Comparison of ENCODE assay signal across 21 cellular contexts in genomic region chr3:64763980-64764379, GRCh38.
DNase-seq lines count a peak whose midpoint lies in the region; ATAC-seq, FAIRE-seq and TF ChIP-seq lines count a peak whose summit lies in the region.
"Had no signal": no experiment of that assay in that cellular context is flagged by ENCODE, and none has a peak within 500 bp of the region (broad histone marks: within the 10 kb centered on the region; RNA-seq: fewer than 3 reads in every experiment).

No MANE protein-coding gene starts in this region.

- H3K27me3 ChIP-seq in bronchial epithelial cell (ENCODE audit: control insufficient read depth, insufficient read depth, low read length), result no peaks in the 10 kb centered on the region
- H3K27me3 ChIP-seq in keratinocyte (ENCODE audit: control insufficient read depth, extremely low read depth, insufficient read depth, low read length), result no peaks in the 10 kb centered on the region
- no peaks in the 10 kb centered on the region for H3K27me3 ChIP-seq in small intestine (ENCODE audit: control insufficient read depth in 2 of 2, insufficient read depth in 2 of 2, low read length in 2 of 2)
- no peaks in the 10 kb centered on the region for H3K27me3 ChIP-seq in upper lobe of right lung
- H3K27me3 ChIP-seq: BE2C, SJCRH30 had no signal

- no peaks in the 10 kb centered on the region for H3K36me3 Mint-ChIP-seq in activated CD4-positive, alpha-beta T cell treated with anti-CD3 and anti-CD28 coated beads for 36 hours (ENCODE audit: low read depth)

- POLR2A ChIA-PET in activated CD4-positive, alpha-beta T cell treated with anti-CD3 and anti-CD28 coated beads for 36 hours (lab: Charles Lee), result no interaction called here

- no peak overlapping the region for H2AFZ ChIP-seq in keratinocyte (ENCODE audit: control insufficient read depth, low read length)

- H3K9me1 ChIP-seq in keratinocyte (ENCODE audit: control insufficient read depth, extremely low read depth, insufficient read depth, low read length), result no peaks in the 10 kb centered on the region

- peaks cover 2% of the 10 kb centered on the region for H3K27me3 Mint-ChIP-seq in activated CD4-positive, alpha-beta T cell treated with anti-CD3 and anti-CD28 coated beads for 36 hours
- H3K27me3 Mint-ChIP-seq: CD4-positive, alpha-beta T cell had no signal

- H3K4me3 Mint-ChIP-seq in activated CD4-positive, alpha-beta T cell treated with anti-CD3 and anti-CD28 coated beads for 36 hours, result no peak overlapping the region
- H3K4me3 Mint-ChIP-seq: CD4-positive, alpha-beta T cell; HFFc6 had no signal

- H3K79me2 ChIP-seq in keratinocyte (ENCODE audit: control insufficient read depth, insufficient read depth, low read length), result no peaks in the 10 kb centered on the region

- H3K4me1 Mint-ChIP-seq in activated CD4-positive, alpha-beta T cell treated with anti-CD3 and anti-CD28 coated beads for 36 hours, result no peaks in the 10 kb centered on the region

- H3K36me3 ChIP-seq in bronchial epithelial cell (ENCODE audit: control insufficient read depth, insufficient read depth, low read length) (no peaks in the 10 kb centered on the region), keratinocyte (ENCODE audit: control insufficient read depth in 2 of 2, extremely low read depth in 1 of 2, insufficient read depth in 2 of 2, low read length in 2 of 2) (no peaks in the 10 kb centered on the region), small intestine (ENCODE audit: control insufficient read depth in 2 of 2, insufficient read depth in 2 of 2, low read length in 2 of 2) (no peaks in the 10 kb centered on the region), upper lobe of right lung (no peaks in the 10 kb centered on the region)
- H3K36me3 ChIP-seq: BE2C, SJCRH30 had no signal

- no peak for FAIRE-seq in bronchial epithelial cell (lab: Jason Lieb, UNC)
- no peak for FAIRE-seq in keratinocyte (lab: Jason Lieb, UNC)
- no peak for FAIRE-seq in small intestine (lab: Jason Lieb, UNC)
- FAIRE-seq: GM12891 had no signal

- no peak overlapping the region for H3K27ac ChIP-seq in keratinocyte (ENCODE audit: control insufficient read depth, insufficient read depth, low read length)
- no peak overlapping the region for H3K27ac ChIP-seq in small intestine (ENCODE audit: low read depth in 1 of 2, low read length in 1 of 2)
- H3K27ac ChIP-seq in upper lobe of right lung, result no peak overlapping the region
- H3K27ac ChIP-seq: 22Rv1, HL-60, SJCRH30 had no signal

- H3K4me3 ChIP-seq in bronchial epithelial cell (ENCODE audit: low read depth, low read length) (no peak overlapping the region), keratinocyte (ENCODE audit: control insufficient read depth in 2 of 3, extremely low read depth in 1 of 3, insufficient read depth in 2 of 3, low read depth in 1 of 3, low read length in 3 of 3) (no peak overlapping the region), small intestine (ENCODE audit: low read depth in 1 of 2, low read length in 2 of 2) (no peak overlapping the region), upper lobe of right lung (no peak overlapping the region)
- H3K4me3 ChIP-seq: SJCRH30 had no signal

- dilution Hi-C loops in keratinocyte (cut with MboI; ENCODE audit: extremely low pct_ligation_motif_present, low sequenced_read_pairs), result no loop called here

- H3K9ac ChIP-seq in keratinocyte (ENCODE audit: control insufficient read depth, extremely low read depth, insufficient read depth, low read length), result no peak overlapping the region

- H3K9me3 ChIP-seq in keratinocyte (ENCODE audit: control insufficient read depth, low read depth, low read length) (no peaks in the 10 kb centered on the region), small intestine (ENCODE audit: control insufficient read depth, low read depth) (no peaks in the 10 kb centered on the region), upper lobe of right lung (no peaks in the 10 kb centered on the region)
- H3K9me3 ChIP-seq: BE2C, SJCRH30 had no signal

- TF ChIP-seq CTCF in bronchial epithelial cell (IDR thresholded peaks at IDR 0.05; ENCODE audit: insufficient read depth, low read length, severe bottlenecking) (peak; percentile 17), keratinocyte (optimal IDR thresholded peaks at IDR 0.05 in 1 of 3, IDR thresholded peaks at IDR 0.05 in 1 of 3, conservative IDR thresholded peaks at IDR 0.05 in 1 of 3; ENCODE audit: extremely low read depth in 1 of 3, insufficient read depth in 2 of 3, low read length in 3 of 3) (peak in 2 of 3 experiments; percentile 15 to 37), upper lobe of right lung (IDR thresholded peaks at IDR 0.05) (no peak)

- CTCF ChIA-PET in activated CD4-positive, alpha-beta T cell treated with anti-CD3 and anti-CD28 coated beads for 36 hours (lab: Charles Lee), result no interaction called here

- ATAC-seq in activated CD4-positive, alpha-beta T cell treated with anti-CD3 and anti-CD28 coated beads for 36 hours, result no peak
- ATAC-seq in upper lobe of right lung (no peak), HG02571 (IDR thresholded peaks at IDR 0.05; ENCODE audit: unreplicated experiment) (no peak)

- H3K4me1 ChIP-seq in keratinocyte (ENCODE audit: control insufficient read depth, extremely low read depth, insufficient read depth, low read length) (no peaks in the 10 kb centered on the region), small intestine (ENCODE audit: control insufficient read depth in 2 of 2, insufficient read depth in 1 of 2, low read depth in 1 of 2, low read length in 1 of 2) (peaks cover 0 to 5% of the 10 kb centered on the region in 2 donors), upper lobe of right lung (peaks cover 22% of the 10 kb centered on the region)
- H3K4me1 ChIP-seq: SJCRH30 had no signal

- DNase-seq in DMS53 (lab: John Stamatoyannopoulos, UW), result peak; percentile 1
- DNase-seq in DMS53 treated with DMSO at 0.1 percent for 48 hours (lab: John Stamatoyannopoulos, UW; ENCODE audit: unreplicated experiment), result no peak
- peak; percentile 1 for DNase-seq in bronchial epithelial cell (ENCODE audit: low read depth)
- no peak for DNase-seq in keratinocyte (ENCODE audit: low read depth, low spot score)
- peak; percentile 76 for DNase-seq in small intestine
- DNase-seq in activated CD4-positive, alpha-beta T cell treated with anti-CD3 and anti-CD28 coated beads for 36 hours, result no peak
- DNase-seq in upper lobe of right lung, result no peak
- DNase-seq: BE2C; Calu3; CD4-positive, alpha-beta T cell; GF-D8; HFFc6; NCI-H1436; NCI-H2029; NCI-H2171 treated with DMSO at 0.1 percent for 48 hours; NCI-H446 treated with DMSO at 0.1 percent for 48 hours; SJCRH30 had no signal

- peaks cover 2% of the 10 kb centered on the region for H3K9me3 Mint-ChIP-seq in activated CD4-positive, alpha-beta T cell treated with anti-CD3 and anti-CD28 coated beads for 36 hours (ENCODE audit: low read depth)

- intact Hi-C loops in activated CD4-positive, alpha-beta T cell treated with anti-CD3 and anti-CD28 coated beads for 36 hours (cut with DNase I, micrococcal nuclease), result no loop called here
- intact Hi-C loops in upper lobe of right lung (cut with DNase I), result no loop called here

- H3K27ac Mint-ChIP-seq in activated CD4-positive, alpha-beta T cell treated with anti-CD3 and anti-CD28 coated beads for 36 hours, result no peak overlapping the region
- H3K27ac Mint-ChIP-seq: CD4-positive, alpha-beta T cell; HFFc6 had no signal

- no peaks in the 10 kb centered on the region for H4K20me1 ChIP-seq in keratinocyte (ENCODE audit: control insufficient read depth, extremely low read depth, insufficient read depth, low read length)

- H3K4me2 ChIP-seq in keratinocyte (ENCODE audit: control insufficient read depth, extremely low read depth, insufficient read depth, low read depth, low read length), result no peak overlapping the region

Comparison
In these comparisons a context has a peak if more than half of its experiments do, and no peak if none do; other contexts are left out.
1. DNase-seq: peak in DMS53 (single experiment), bronchial epithelial cell (single experiment) and small intestine (single experiment); none in DMS53 treated with DMSO at 0.1 percent for 48 hours (single experiment), keratinocyte (single experiment), activated CD4-positive, alpha-beta T cell treated with anti-CD3 and anti-CD28 coated beads for 36 hours (single experiment) and upper lobe of right lung (single experiment).